In the genomic region with DNA sequence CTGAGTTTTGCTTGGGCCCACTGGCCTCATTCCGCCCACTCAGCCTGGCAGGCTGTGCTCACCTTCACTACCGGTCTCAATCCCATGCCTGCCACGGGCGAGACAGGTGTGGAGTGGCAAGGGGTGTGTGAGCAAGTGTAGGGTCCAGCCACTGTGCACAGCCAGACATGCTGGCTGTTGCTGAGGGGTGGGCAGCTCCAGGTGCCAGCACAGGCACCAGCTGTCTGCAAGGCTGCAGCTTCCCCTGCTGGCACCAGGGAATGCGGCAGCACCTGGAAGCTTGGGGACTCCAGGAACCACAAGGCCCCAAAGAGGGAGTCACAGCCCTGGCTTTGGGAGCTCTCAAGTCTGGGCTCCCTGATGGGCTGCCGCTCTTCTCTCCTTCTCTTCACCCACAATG, we compare ENCODE assay signal across 20 cellular contexts.
"Had no signal": no experiment of that assay in that cellular context is flagged by ENCODE, and none has a peak within 500 bp of the region (broad histone marks: within the 10 kb centered on the region; RNA-seq: fewer than 3 reads in every experiment).

No MANE protein-coding gene starts in this region.

- H3K27ac ChIP-seq: heart left ventricle, parathyroid adenoma, sigmoid colon, skin epidermis, testis, tibial nerve, upper lobe of right lung, vagina had no signal

- H3K27me3 Mint-ChIP-seq: dendritic cell treated with granulocyte-macrophage colony-stimulating factor and Interleukin-4, amounts not matched to agents 40 ng/mL and 50 ng/mL, for 4 days; effector memory CD8-positive, alpha-beta T cell; stimulated activated naive B cell treated with anti-CD40 and anti-IgM and Interleukin-4, amounts not matched to agents 10 μg/mL and 1 μg/mL and 100 μg/mL, for 72 hours; stimulated activated naive CD8-positive, alpha-beta T cell treated with anti-CD3 and anti-CD28 coated beads, Interleukin-15, amount 100 ng/mL, for 72 hours had no signal

- H3K9ac ChIP-seq: parathyroid adenoma had no signal

- H3K36me3 ChIP-seq: heart left ventricle, sigmoid colon, tibial nerve, upper lobe of right lung, vagina had no signal

- H3K27ac Mint-ChIP-seq: dendritic cell treated with granulocyte-macrophage colony-stimulating factor and Interleukin-4, amounts not matched to agents 40 ng/mL and 50 ng/mL, for 4 days; effector memory CD8-positive, alpha-beta T cell; mesothelial cell of epicardium; natural killer cell; stimulated activated naive B cell treated with anti-CD40 and anti-IgM and Interleukin-4, amounts not matched to agents 10 μg/mL and 1 μg/mL and 100 μg/mL, for 72 hours; stimulated activated naive CD8-positive, alpha-beta T cell treated with anti-CD3 and anti-CD28 coated beads, Interleukin-15, amount 100 ng/mL, for 72 hours had no signal

- H3K4me1 ChIP-seq: heart left ventricle, parathyroid adenoma, sigmoid colon, testis, tibial nerve, upper lobe of right lung, vagina had no signal

- H3K36me3 Mint-ChIP-seq: mesothelial cell of epicardium; natural killer cell; stimulated activated naive B cell treated with anti-CD40 and anti-IgM and Interleukin-4, amounts not matched to agents 10 μg/mL and 1 μg/mL and 100 μg/mL, for 72 hours had no signal

- H3K4me3 Mint-ChIP-seq: dendritic cell treated with granulocyte-macrophage colony-stimulating factor and Interleukin-4, amounts not matched to agents 40 ng/mL and 50 ng/mL, for 4 days; effector memory CD8-positive, alpha-beta T cell; mesothelial cell of epicardium; natural killer cell; stimulated activated naive B cell treated with anti-CD40 and anti-IgM and Interleukin-4, amounts not matched to agents 10 μg/mL and 1 μg/mL and 100 μg/mL, for 72 hours; stimulated activated naive CD8-positive, alpha-beta T cell treated with anti-CD3 and anti-CD28 coated beads, Interleukin-15, amount 100 ng/mL, for 72 hours had no signal

- H3K9me3 Mint-ChIP-seq: mesothelial cell of epicardium had no signal

- H3K79me2 ChIP-seq: parathyroid adenoma had no signal

- H3K4me1 Mint-ChIP-seq: mesothelial cell of epicardium; natural killer cell; stimulated activated naive B cell treated with anti-CD40 and anti-IgM and Interleukin-4, amounts not matched to agents 10 μg/mL and 1 μg/mL and 100 μg/mL, for 72 hours; stimulated activated naive CD8-positive, alpha-beta T cell treated with anti-CD3 and anti-CD28 coated beads, Interleukin-15, amount 100 ng/mL, for 72 hours had no signal

- H2AFZ ChIP-seq: parathyroid adenoma had no signal

- ATAC-seq: effector memory CD8-positive, alpha-beta T cell; heart left ventricle; left lobe of liver; natural killer cell; stimulated activated naive B cell treated with anti-CD40 and anti-IgM and Interleukin-4, amounts not matched to agents 10 μg/mL and 1 μg/mL and 100 μg/mL, for 72 hours; stimulated activated naive CD8-positive, alpha-beta T cell treated with anti-CD3 and anti-CD28 coated beads, Interleukin-15, amount 100 ng/mL, for 72 hours had no signal

- H3K4me3 ChIP-seq: heart left ventricle, sigmoid colon, skin epidermis, testis, tibial nerve, upper lobe of right lung, vagina had no signal

- H3K27me3 ChIP-seq: heart left ventricle, sigmoid colon, testis, tibial nerve, vagina had no signal

- H3K9me3 ChIP-seq: heart left ventricle, sigmoid colon, testis, tibial nerve, upper lobe of right lung, vagina had no signal

- DNase-seq: effector memory CD8-positive, alpha-beta T cell; heart left ventricle; hippocampal formation; kidney glomerular epithelial cell; mammary epithelial cell; natural killer cell; sigmoid colon; stimulated activated CD4-positive, alpha-beta T cell treated with anti-CD3 and anti-CD28 coated beads, Interleukin-2, amount 100 ng/mL, for 24 hours; stimulated activated CD4-positive, alpha-beta T cell treated with anti-CD3 and anti-CD28 coated beads, Interleukin-4, amount 100 ng/mL, for 4 hours; stimulated activated naive B cell treated with anti-CD40 and anti-IgM and Interleukin-4, amounts not matched to agents 10 μg/mL and 1 μg/mL and 100 μg/mL, for 72 hours; stimulated activated naive CD8-positive, alpha-beta T cell treated with anti-CD3 and anti-CD28 coated beads, Interleukin-15, amount 100 ng/mL, for 72 hours; testis; upper lobe of right lung had no signal
